8 cellular contexts compared by ENCODE assay signal in genomic region chr5:10306806-10307205, GRCh38. TPM values are rescaled to one million over a fixed set of nuclear protein-coding genes. Genes with fewer than 3 reads are reported as not detected.
DNase-seq lines count a peak whose midpoint lies in the region; FAIRE-seq and TF ChIP-seq lines count a peak whose summit lies in the region.

No MANE protein-coding gene starts in this region.

- intact Hi-C loops in esophagus muscularis mucosa (cut with DNase I), result no loop called here

- H3K9me3 ChIP-seq in NT2/D1 (ENCODE audit: insufficient read depth, low read length), result no peaks in the 10 kb centered on the region
- H3K9me3 ChIP-seq in esophagus muscularis mucosa, result no peaks in the 10 kb centered on the region
- no peaks in the 10 kb centered on the region for H3K9me3 ChIP-seq in parathyroid adenoma (ENCODE audit: control insufficient read depth, low read length)

- H3K36me3 ChIP-seq in NT2/D1 (ENCODE audit: insufficient read depth, insufficient read length, low read length), result no peaks in the 10 kb centered on the region
- no peaks in the 10 kb centered on the region for H3K36me3 ChIP-seq in esophagus muscularis mucosa
- H3K36me3 ChIP-seq in parathyroid adenoma (ENCODE audit: control insufficient read depth, insufficient read depth, low read length), result no peaks in the 10 kb centered on the region

- H3K4me3 ChIP-seq in NT2/D1 (ENCODE audit: insufficient read length, low read depth) (peak overlapping the region; percentile 68), esophagus muscularis mucosa (peak overlapping the region; percentile 60 to 80 (median 68)), parathyroid adenoma (ENCODE audit: low read depth, low read length) (peak overlapping the region; percentile 60)

- peaks cover 8% of the 10 kb centered on the region for H3K79me2 ChIP-seq in parathyroid adenoma

- peaks cover 3% of the 10 kb centered on the region for H3K4me1 ChIP-seq in NT2/D1 (ENCODE audit: insufficient read depth, insufficient read length)
- H3K4me1 ChIP-seq in esophagus muscularis mucosa, result peaks cover 11 to 29% (median 24%) of the 10 kb centered on the region in 4 donors
- H3K4me1 ChIP-seq in parathyroid adenoma, result peaks cover 40% of the 10 kb centered on the region

- in situ Hi-C loops in G401 (cut with HindIII; ENCODE audit: low sequenced_read_pairs), result no loop called here

- TF ChIP-seq CTCF in esophagus muscularis mucosa (IDR thresholded peaks at IDR 0.05), result no peak
- TF ChIP-seq CTCF in parathyroid adenoma (IDR thresholded peaks at IDR 0.05), result no peak

- H2AFZ ChIP-seq in parathyroid adenoma, result peak overlapping the region; percentile 79

- TF ChIP-seq POLR2A in esophagus muscularis mucosa (IDR thresholded peaks at IDR 0.05; ENCODE audit: low read depth) (no peak), GM12891 (IDR thresholded peaks at IDR 0.05; ENCODE audit: low read depth, low read length) (no peak)

- no peak for TF ChIP-seq EP300 in esophagus muscularis mucosa (IDR thresholded peaks at IDR 0.05)

- 46% methylated on average over 7 of the region's 8 CpGs for WGBS in esophagus muscularis mucosa

- DNase-seq in G401 (ENCODE audit: low spot score), result peak; percentile 51
- DNase-seq in NT2/D1 (ENCODE audit: low read depth, low spot score), result no peak
- DNase-seq in esophagus muscularis mucosa (ENCODE audit: extremely low spot score), result no peak
- DNase-seq in activated gamma-delta T cell (lab: John Stamatoyannopoulos, UW), result no peak
- DNase-seq in GM12891 (ENCODE audit: insufficient read length, low spot score), result no peak
- no peak for DNase-seq in pons (ENCODE audit: low spot score)
- no peak for DNase-seq in NCI-H524 treated with DMSO at 0.1 percent for 48 hours (lab: John Stamatoyannopoulos, UW)

- peak overlapping the region; percentile 90 for H3K4me2 ChIP-seq in parathyroid adenoma (ENCODE audit: low read length)

- no peak for FAIRE-seq in GM12891 (lab: Jason Lieb, UNC)

- peak overlapping the region; percentile 76 to 84 (median 80) for H3K27ac ChIP-seq in esophagus muscularis mucosa (replicated peaks in 1 of 4)
- peak overlapping the region; percentile 81 for H3K27ac ChIP-seq in parathyroid adenoma

- H3K9ac ChIP-seq in NT2/D1 (ENCODE audit: insufficient read length, low read depth) (peak overlapping the region; percentile 33), parathyroid adenoma (no peak overlapping the region)

- H3K27me3 ChIP-seq in NT2/D1 (ENCODE audit: insufficient read depth, insufficient read length) (no peaks in the 10 kb centered on the region), esophagus muscularis mucosa (no peaks in the 10 kb centered on the region), parathyroid adenoma (ENCODE audit: control insufficient read depth, insufficient read depth, low read length) (no peaks in the 10 kb centered on the region)

TF ChIP-seq in GM12891, 5 proteins besides CTCF, POLR2A, EP300 and RAD21:
- no peak for TF ChIP-seq POU2F2 (IDR thresholded peaks at IDR 0.05; ENCODE audit: low read depth, low read length)

RNA-seq across cellular contexts. Expression of gene CMBL, which starts 0.9 kb away (rescaled TPM):
- 8.3 and 14.6 TPM in 2 replicates for total RNA-seq in G401 (2014; rRNA removed; shearing (Covaris generic))
- total RNA-seq in esophagus muscularis mucosa, result 1 to 10 TPM; 3.8 to 7.8 (median 5.1) TPM
- 14.8 TPM for polyA plus RNA-seq in GM12891 (2012; ENCODE audit: low read depth, missing spikeins)

RNA-seq across cellular contexts. Expression of gene MARCHF6, which starts 46.7 kb away (rescaled TPM):
- total RNA-seq in G401 (2014; rRNA removed; shearing (Covaris generic)), result 28.3 and 40.8 TPM in 2 replicates
- 100 to 1,000 TPM in 1 of 4 donors, 10 to 100 TPM in 3; 76.5 to 121 (median 92.9) TPM for total RNA-seq in esophagus muscularis mucosa
- polyA plus RNA-seq in GM12891 (2012; ENCODE audit: low read depth, missing spikeins), result 56.6 TPM

RNA-seq across cellular contexts. Expression of gene CCT5, which starts 56.7 kb away (rescaled TPM):
- 735 and 956 TPM in 2 replicates for total RNA-seq in G401 (2014; rRNA removed; shearing (Covaris generic))
- 100 to 1,000 TPM; 100 to 165 (median 142) TPM for total RNA-seq in esophagus muscularis mucosa
- polyA plus RNA-seq in GM12891 (2012; ENCODE audit: low read depth, missing spikeins), result 274 TPM

RNA-seq across cellular contexts. Expression of gene ATPSCKMT, which starts 57.1 kb away (rescaled TPM):
- 35.0 and 37.4 TPM in 2 replicates for total RNA-seq in G401 (2014; rRNA removed; shearing (Covaris generic))
- 10 to 100 TPM in 2 of 4 donors, 1 to 10 TPM in 2; 7.6 to 18.4 (median 10.2) TPM for total RNA-seq in esophagus muscularis mucosa
- polyA plus RNA-seq in GM12891 (2012; ENCODE audit: low read depth, missing spikeins), result 13.1 TPM
